In the genomic region with DNA sequence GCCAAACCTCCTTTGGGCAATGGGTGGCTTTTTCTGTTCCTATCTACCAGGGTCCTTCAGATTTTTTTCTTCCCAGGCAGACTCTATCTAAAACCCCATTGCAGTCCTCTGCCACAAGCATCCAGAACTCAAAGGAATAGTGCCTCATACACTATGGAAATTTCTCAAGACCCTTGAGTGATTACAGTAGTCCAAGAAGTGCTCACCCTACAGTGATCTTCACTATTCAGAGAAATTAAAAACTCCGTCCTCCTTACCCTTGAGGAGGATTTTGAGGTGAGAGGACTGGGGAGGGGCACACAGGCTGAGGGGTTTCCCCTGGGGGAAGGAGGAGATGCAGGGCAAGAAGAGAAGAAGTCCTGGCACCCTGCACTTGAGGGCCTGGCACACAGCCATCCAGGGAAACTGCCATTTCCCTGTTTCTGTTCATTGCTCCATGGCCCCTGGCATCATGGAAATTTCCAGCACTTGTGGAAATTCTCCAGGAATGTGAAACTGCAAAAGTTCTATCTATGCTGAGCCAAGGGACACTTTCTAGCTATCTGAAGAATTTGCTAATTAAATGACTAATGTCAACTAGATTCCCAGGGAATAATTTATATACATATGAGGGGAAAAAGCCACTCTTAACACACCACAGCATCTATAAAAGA, we compare ENCODE assay signal across 17 cellular contexts.
DNase-seq lines count a peak whose midpoint lies in the region; ATAC-seq, FAIRE-seq and TF ChIP-seq lines count a peak whose summit lies in the region.
"Had no signal": no experiment of that assay in that cellular context is flagged by ENCODE, and none has a peak within 500 bp of the region (broad histone marks: within the 10 kb centered on the region; RNA-seq: fewer than 3 reads in every experiment).

No MANE protein-coding gene starts in this region.

- H3K4me3 ChIP-seq in SK-N-MC = no peak overlapping the region
- H3K4me3 ChIP-seq in heart right ventricle = no peak overlapping the region
- H3K4me3 ChIP-seq in retinal pigment epithelial cell (ENCODE audit: low read length) = no peak overlapping the region
- H3K4me3 ChIP-seq: skin epidermis had no signal

- H3K4me1 Mint-ChIP-seq in Calu3 (ENCODE audit: low read depth, unreplicated experiment) = no peaks in the 10 kb centered on the region
- H3K4me1 Mint-ChIP-seq: T-cell had no signal

- H3K9ac ChIP-seq in SK-N-MC (ENCODE audit: insufficient read length) = no peak overlapping the region

- no peak for TF ChIP-seq CTCF in Calu3 (IDR thresholded peaks at IDR 0.05; ENCODE audit: unreplicated experiment)
- no peak for TF ChIP-seq CTCF in heart right ventricle (IDR thresholded peaks at IDR 0.05)
- TF ChIP-seq CTCF in retinal pigment epithelial cell (conservative IDR thresholded peaks at IDR 0.05; ENCODE audit: low read depth, low read length) = no peak

- no peaks in the 10 kb centered on the region for H3K9me3 Mint-ChIP-seq in Calu3 (ENCODE audit: low read depth, unreplicated experiment)
- H3K9me3 Mint-ChIP-seq: activated T-helper 2 cell treated with anti-CD3 and anti-CD28 coated beads, Interferon-gamma antibody, Interleukin-2, Interleukin-4, amounts not matched to agents 10 μg/mL and 5 μg/mL and 100 μg/mL, durations not matched to agents 14 hours and 24 hours and 36 hours; natural killer cell treated with Interleukin-12 subunit alpha and Interleukin-12 subunit beta and Interleukin-15 and Interleukin-18, amount 100 ng/mL, for 72 hours; T-cell had no signal

- BruUV-seq in Calu3 (replicated peaks; lab: Mats Ljungman, UMichigan) = no TSS peak

- CTCF ChIA-PET in Calu3 (lab: Charles Lee) = no interaction called here

- WGBS in heart right ventricle, 2 donors = 83 to 85% methylated on average over 1 of the region's 1 CpG

- intact Hi-C loops in Calu3 (cut with micrococcal nuclease; ENCODE audit: unreplicated experiment) = no loop called here
- intact Hi-C loops in heart right ventricle (cut with DNase I) = no loop called here

- peaks cover 0 to 2% (median 0%) of the 10 kb centered on the region in 7 donors for H3K27me3 ChIP-seq in heart right ventricle

- no peak for FAIRE-seq in HTR-8/SVneo (lab: Jason Lieb, UNC)

- H3K36me3 Mint-ChIP-seq in Calu3 (ENCODE audit: insufficient read depth, unreplicated experiment) = no peaks in the 10 kb centered on the region
- H3K36me3 Mint-ChIP-seq: natural killer cell treated with Interleukin-12 subunit alpha and Interleukin-12 subunit beta and Interleukin-15 and Interleukin-18, amount 100 ng/mL, for 72 hours; T-cell had no signal

- H3K27ac ChIP-seq in SK-N-MC (no peak overlapping the region), heart right ventricle (no peak overlapping the region)
- H3K27ac ChIP-seq: skin epidermis had no signal

- DNase-seq in Calu3 = peak; percentile 12
- DNase-seq in SK-N-MC (ENCODE audit: low read depth, low spot score) = peak; percentile 2
- peak; percentile 11 to 32 for DNase-seq in heart right ventricle
- peak; percentile 23 for DNase-seq in retinal pigment epithelial cell (ENCODE audit: low read depth)
- no peak for DNase-seq in activated CD4-positive, alpha-beta T cell treated with anti-CD3 and anti-CD28 coated beads for 4 hours
- no peak for DNase-seq in HTR-8/SVneo (ENCODE audit: insufficient read length, low spot score)
- DNase-seq: activated CD4-positive, alpha-beta T cell treated with anti-CD3 and anti-CD28 coated beads for 48 hours; C1 segment of cervical spinal cord; GOT3; NCI-H2029 treated with DMSO at 0.1 percent for 48 hours; T-cell had no signal

- ATAC-seq in heart right ventricle (peak in 1 of 8 donors; percentile 29), GM18858 (IDR thresholded peaks at IDR 0.05; ENCODE audit: unreplicated experiment) (no peak), HG02678 (IDR thresholded peaks at IDR 0.05; ENCODE audit: unreplicated experiment) (no peak)
- ATAC-seq: esophagus mucosa; natural killer cell treated with Interleukin-12 subunit alpha and Interleukin-12 subunit beta and Interleukin-15 and Interleukin-18, amount 100 ng/mL, for 72 hours; T-cell had no signal

- H3K36me3 ChIP-seq in SK-N-MC (ENCODE audit: insufficient read depth, low read length) = no peaks in the 10 kb centered on the region
- H3K36me3 ChIP-seq in heart right ventricle = no peaks in the 10 kb centered on the region

- H3K9me3 ChIP-seq in SK-N-MC (ENCODE audit: low read depth, low read length) (no peaks in the 10 kb centered on the region), heart right ventricle (no peaks in the 10 kb centered on the region)

- H3K27me3 Mint-ChIP-seq in Calu3 (ENCODE audit: unreplicated experiment) = no peaks in the 10 kb centered on the region

- no peaks in the 10 kb centered on the region for H3K4me1 ChIP-seq in heart right ventricle

- no peak overlapping the region for H3K4me3 Mint-ChIP-seq in Calu3 (ENCODE audit: low read depth, unreplicated experiment)
- H3K4me3 Mint-ChIP-seq: natural killer cell treated with Interleukin-12 subunit alpha and Interleukin-12 subunit beta and Interleukin-15 and Interleukin-18, amount 100 ng/mL, for 72 hours; T-cell had no signal

- H3K27ac Mint-ChIP-seq in Calu3 (ENCODE audit: unreplicated experiment) = no peak overlapping the region
- H3K27ac Mint-ChIP-seq: activated T-helper 2 cell treated with anti-CD3 and anti-CD28 coated beads, Interferon-gamma antibody, Interleukin-2, Interleukin-4, amounts not matched to agents 10 μg/mL and 5 μg/mL and 100 μg/mL, durations not matched to agents 14 hours and 24 hours and 36 hours; natural killer cell treated with Interleukin-12 subunit alpha and Interleukin-12 subunit beta and Interleukin-15 and Interleukin-18, amount 100 ng/mL, for 72 hours; T-cell had no signal

Comparison
In these comparisons a context has a peak if more than half of its experiments do, and no peak if none do; other contexts are left out.
1. DNase-seq: peak in Calu3 (single experiment), SK-N-MC (single experiment), heart right ventricle (2 of 2) and retinal pigment epithelial cell (single experiment); none in activated CD4-positive, alpha-beta T cell treated with anti-CD3 and anti-CD28 coated beads for 4 hours (0 of 2) and HTR-8/SVneo (single experiment).